ENCODE assay signal across 8 cellular contexts in genomic region chr4:75724867-75725724, GRCh38. TPM values are rescaled to one million over a fixed set of nuclear protein-coding genes. Genes with fewer than 3 reads are reported as not detected.
DNase-seq lines count a peak whose midpoint lies in the region; ATAC-seq and TF ChIP-seq lines count a peak whose summit lies in the region.

No MANE protein-coding gene starts in this region.

- peaks cover 20% of the 10 kb centered on the region for H3K36me3 Mint-ChIP-seq in activated T-helper 1 cell treated with anti-CD3 and anti-CD28 coated beads, Interleukin-12 subunit alpha, Interleukin-12 subunit beta, Interleukin-2, Interleukin-4 antibody, amounts not matched to agents 30 ng/mL and 10 ng/mL and 1 ng/mL, durations not matched to agents 14 hours and 24 hours and 36 hours (ENCODE audit: low read depth)
- no peaks in the 10 kb centered on the region for H3K36me3 Mint-ChIP-seq in naive thymus-derived CD8-positive, alpha-beta T cell
- peaks cover 11% of the 10 kb centered on the region for H3K36me3 Mint-ChIP-seq in stimulated activated memory B cell treated with anti-CD40 and anti-IgM and Interleukin-4, amounts not matched to agents 10 μg/mL and 1 μg/mL and 100 μg/mL, for 72 hours

- TF ChIP-seq CTCF in fibroblast of mammary gland (conservative IDR thresholded peaks at IDR 0.05; ENCODE audit: control insufficient read depth, insufficient read depth, low read depth, low read length): no peak

- POLR2A ChIA-PET in naive thymus-derived CD8-positive, alpha-beta T cell (lab: Charles Lee): interaction anchor here (0.7 to 3.5 kb wide), 12 partner anchors 10 to 223 kb away, joined by 3 to 77 read pairs (median 5); partner anchors contain the start of genes CDKL2, G3BP2, NAAA and RCHY1

- H3K4me1 Mint-ChIP-seq in activated T-helper 1 cell treated with anti-CD3 and anti-CD28 coated beads, Interleukin-12 subunit alpha, Interleukin-12 subunit beta, Interleukin-2, Interleukin-4 antibody, amounts not matched to agents 30 ng/mL and 10 ng/mL and 1 ng/mL, durations not matched to agents 14 hours and 24 hours and 36 hours (ENCODE audit: low read depth): peaks cover 57% of the 10 kb centered on the region
- H3K4me1 Mint-ChIP-seq in naive thymus-derived CD8-positive, alpha-beta T cell: peaks cover 24 to 66% (median 46%) of the 10 kb centered on the region in 4 donors
- H3K4me1 Mint-ChIP-seq in stimulated activated memory B cell treated with anti-CD40 and anti-IgM and Interleukin-4, amounts not matched to agents 10 μg/mL and 1 μg/mL and 100 μg/mL, for 72 hours: peaks cover 50% of the 10 kb centered on the region

- H3K4me2 ChIP-seq in BLaER1: peak overlapping the region; percentile 83

- H3K9ac ChIP-seq in BLaER1: peak overlapping the region; percentile 89

- H3K4me3 ChIP-seq in BLaER1 (peak overlapping the region; percentile 86), fibroblast of mammary gland (ENCODE audit: control insufficient read depth, low read depth, low read length) (peak overlapping the region; percentile 98)

- H3K27me3 Mint-ChIP-seq in activated T-helper 1 cell treated with anti-CD3 and anti-CD28 coated beads, Interleukin-12 subunit alpha, Interleukin-12 subunit beta, Interleukin-2, Interleukin-4 antibody, amounts not matched to agents 30 ng/mL and 10 ng/mL and 1 ng/mL, durations not matched to agents 14 hours and 24 hours and 36 hours (ENCODE audit: insufficient read depth): no peaks in the 10 kb centered on the region
- no peaks in the 10 kb centered on the region for H3K27me3 Mint-ChIP-seq in naive thymus-derived CD8-positive, alpha-beta T cell
- no peaks in the 10 kb centered on the region for H3K27me3 Mint-ChIP-seq in stimulated activated memory B cell treated with anti-CD40 and anti-IgM and Interleukin-4, amounts not matched to agents 10 μg/mL and 1 μg/mL and 100 μg/mL, for 72 hours

- H3K36me3 ChIP-seq in BLaER1: peaks cover 10% of the 10 kb centered on the region

- 0 out of 2 replicates have a peak, but pooled peaks cover under 1% of the 10 kb centered on the region for H3K9me3 ChIP-seq in BLaER1

- no peaks in the 10 kb centered on the region for H3K27me3 ChIP-seq in BLaER1

- ATAC-seq in HG03378 (IDR thresholded peaks at IDR 0.05; ENCODE audit: unreplicated experiment): peak; percentile 31
- ATAC-seq in naive thymus-derived CD8-positive, alpha-beta T cell: peak in 1 of 2 donors; percentile 22
- peak; percentile 75 for ATAC-seq in stimulated activated memory B cell treated with anti-CD40 and anti-IgM and Interleukin-4, amounts not matched to agents 10 μg/mL and 1 μg/mL and 100 μg/mL, for 72 hours

- DNase-seq in GM19238 (ENCODE audit: insufficient read length, low spot score): peak; percentile 63
- DNase-seq in NOMO-1 treated with DMSO at 0.1 percent for 48 hours (lab: John Stamatoyannopoulos, UW; ENCODE audit: unreplicated experiment): peak; percentile 53
- peak; percentile 55 for DNase-seq in activated T-helper 1 cell treated with anti-CD3 and anti-CD28 coated beads, Interleukin-12 subunit alpha, Interleukin-12 subunit beta, Interleukin-2, Interleukin-4 antibody, amounts not matched to agents 30 ng/mL and 10 ng/mL and 1 ng/mL, durations not matched to agents 14 hours and 24 hours and 36 hours (ENCODE audit: low spot score)
- peak; percentile 75 for DNase-seq in fibroblast of mammary gland (ENCODE audit: low read depth)
- peak in 9 of 10 donors; percentile 6 to 68 (median 38) for DNase-seq in naive thymus-derived CD8-positive, alpha-beta T cell

- peak overlapping the region; percentile 97 for H3K27ac Mint-ChIP-seq in activated T-helper 1 cell treated with anti-CD3 and anti-CD28 coated beads, Interleukin-12 subunit alpha, Interleukin-12 subunit beta, Interleukin-2, Interleukin-4 antibody, amounts not matched to agents 30 ng/mL and 10 ng/mL and 1 ng/mL, durations not matched to agents 14 hours and 24 hours and 36 hours
- peak overlapping the region; percentile 94 to 100 (median 98) for H3K27ac Mint-ChIP-seq in naive thymus-derived CD8-positive, alpha-beta T cell
- H3K27ac Mint-ChIP-seq in stimulated activated memory B cell treated with anti-CD40 and anti-IgM and Interleukin-4, amounts not matched to agents 10 μg/mL and 1 μg/mL and 100 μg/mL, for 72 hours: peak overlapping the region; percentile 99

- peaks cover 27% of the 10 kb centered on the region for H4K20me1 ChIP-seq in BLaER1

- H3K27ac ChIP-seq in BLaER1: peak overlapping the region; percentile 86

- H3K4me3 Mint-ChIP-seq in activated T-helper 1 cell treated with anti-CD3 and anti-CD28 coated beads, Interleukin-12 subunit alpha, Interleukin-12 subunit beta, Interleukin-2, Interleukin-4 antibody, amounts not matched to agents 30 ng/mL and 10 ng/mL and 1 ng/mL, durations not matched to agents 14 hours and 24 hours and 36 hours: peak overlapping the region; percentile 96
- peak overlapping the region; percentile 92 to 100 (median 99) for H3K4me3 Mint-ChIP-seq in naive thymus-derived CD8-positive, alpha-beta T cell
- H3K4me3 Mint-ChIP-seq in stimulated activated memory B cell treated with anti-CD40 and anti-IgM and Interleukin-4, amounts not matched to agents 10 μg/mL and 1 μg/mL and 100 μg/mL, for 72 hours: peak overlapping the region; percentile 99

- intact Hi-C loops in activated T-helper 1 cell treated with anti-CD3 and anti-CD28 coated beads, Interleukin-12 subunit alpha, Interleukin-12 subunit beta, Interleukin-2, Interleukin-4 antibody, amounts not matched to agents 30 ng/mL and 10 ng/mL and 1 ng/mL, durations not matched to agents 14 hours and 24 hours and 36 hours (cut with micrococcal nuclease): loop anchor here (1.0 to 10.0 kb wide), 13 partner anchors 17 to 1570 kb away; partner anchors contain the start of genes CCNG2, CDKL2, G3BP2 and MTHFD2L

- no peaks in the 10 kb centered on the region for H3K9me3 Mint-ChIP-seq in activated T-helper 1 cell treated with anti-CD3 and anti-CD28 coated beads, Interleukin-12 subunit alpha, Interleukin-12 subunit beta, Interleukin-2, Interleukin-4 antibody, amounts not matched to agents 30 ng/mL and 10 ng/mL and 1 ng/mL, durations not matched to agents 14 hours and 24 hours and 36 hours
- H3K9me3 Mint-ChIP-seq in naive thymus-derived CD8-positive, alpha-beta T cell: no peaks in the 10 kb centered on the region
- no peaks in the 10 kb centered on the region for H3K9me3 Mint-ChIP-seq in stimulated activated memory B cell treated with anti-CD40 and anti-IgM and Interleukin-4, amounts not matched to agents 10 μg/mL and 1 μg/mL and 100 μg/mL, for 72 hours

- H3K4me1 ChIP-seq in BLaER1: peaks cover 57% of the 10 kb centered on the region

RNA-seq across cellular contexts. Expression of gene USO1, which starts 0.7 kb away (rescaled TPM):
- 44.5 and 48.6 TPM in 2 replicates for total RNA-seq in activated T-helper 1 cell treated with anti-CD3 and anti-CD28 coated beads, Interleukin-12 subunit alpha, Interleukin-12 subunit beta, Interleukin-2, Interleukin-4 antibody, amounts not matched to agents 30 ng/mL and 10 ng/mL and 1 ng/mL, durations not matched to agents 14 hours and 24 hours and 36 hours
- 10 to 100 TPM; 32.3 to 36.6 TPM for total RNA-seq in naive thymus-derived CD8-positive, alpha-beta T cell
- polyA plus RNA-seq in naive thymus-derived CD8-positive, alpha-beta T cell: 10 to 100 TPM; 22.0 to 26.5 (median 24.4) TPM

RNA-seq across cellular contexts. Expression of gene G3BP2, which starts 51.9 kb away (rescaled TPM):
- total RNA-seq in activated T-helper 1 cell treated with anti-CD3 and anti-CD28 coated beads, Interleukin-12 subunit alpha, Interleukin-12 subunit beta, Interleukin-2, Interleukin-4 antibody, amounts not matched to agents 30 ng/mL and 10 ng/mL and 1 ng/mL, durations not matched to agents 14 hours and 24 hours and 36 hours: 143 and 144 TPM in 2 replicates
- total RNA-seq in naive thymus-derived CD8-positive, alpha-beta T cell: 100 to 1,000 TPM; 172 to 190 TPM
- polyA plus RNA-seq in naive thymus-derived CD8-positive, alpha-beta T cell: 100 to 1,000 TPM; 116 to 125 (median 121) TPM
